ENCODE assay signal across 17 cellular contexts in the genomic region with DNA sequence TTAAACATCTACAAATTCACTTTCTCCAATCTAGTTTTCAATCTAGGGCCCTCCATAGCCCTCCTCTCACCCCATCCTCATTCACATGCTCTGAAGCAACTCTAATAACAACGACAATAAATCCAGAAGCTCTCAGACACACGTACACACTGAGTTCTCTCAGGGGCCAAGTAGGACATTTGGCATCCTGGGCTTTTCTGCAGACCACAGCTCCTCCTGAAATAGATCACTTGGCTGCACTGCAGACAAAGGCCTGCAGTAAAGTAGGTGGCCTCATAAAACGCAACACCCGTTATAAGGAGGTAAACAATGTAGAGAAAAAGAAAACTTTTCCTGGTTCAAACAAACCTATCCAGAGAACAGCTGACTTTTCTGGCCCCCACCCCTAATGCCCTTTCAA.
DNase-seq lines count a peak whose midpoint lies in the region; ATAC-seq and TF ChIP-seq lines count a peak whose summit lies in the region.
"Had no signal": no experiment of that assay in that cellular context is flagged by ENCODE, and none has a peak within 500 bp of the region (broad histone marks: within the 10 kb centered on the region; RNA-seq: fewer than 3 reads in every experiment).

No MANE protein-coding gene starts in this region.

- H3K4me3 ChIP-seq in heart right ventricle (no peak overlapping the region), mesenchymal stem cell (ENCODE audit: insufficient read depth in 1 of 2, low read depth in 1 of 2, low read length in 2 of 2) (no peak overlapping the region), psoas muscle (no peak overlapping the region)
- H3K4me3 ChIP-seq: A549, GM23338 had no signal

- no peak overlapping the region for H3K23ac ChIP-seq in mesenchymal stem cell (ENCODE audit: low read length in 2 of 2)

- no peak overlapping the region for H3K27ac Mint-ChIP-seq in activated T-helper 1 cell treated with anti-CD3 and anti-CD28 coated beads, Interleukin-12 subunit alpha, Interleukin-12 subunit beta, Interleukin-2, Interleukin-4 antibody, amounts not matched to agents 30 ng/mL and 10 ng/mL and 1 ng/mL, durations not matched to agents 14 hours and 24 hours and 36 hours
- no peak overlapping the region for H3K27ac Mint-ChIP-seq in osteocyte (ENCODE audit: unreplicated experiment)
- H3K27ac Mint-ChIP-seq: CD8-positive, alpha-beta T cell; GM23338 had no signal

- H3K36me3 Mint-ChIP-seq in activated T-helper 1 cell treated with anti-CD3 and anti-CD28 coated beads, Interleukin-12 subunit alpha, Interleukin-12 subunit beta, Interleukin-2, Interleukin-4 antibody, amounts not matched to agents 30 ng/mL and 10 ng/mL and 1 ng/mL, durations not matched to agents 14 hours and 24 hours and 36 hours (ENCODE audit: low read depth): no peaks in the 10 kb centered on the region
- H3K36me3 Mint-ChIP-seq in osteocyte (ENCODE audit: unreplicated experiment): peaks cover 11% of the 10 kb centered on the region
- H3K36me3 Mint-ChIP-seq: CD8-positive, alpha-beta T cell had no signal

- 41 to 50% methylated on average over 4 of the region's 4 CpGs for WGBS in heart right ventricle, 2 donors
- 35% methylated on average over 2 of the region's 4 CpGs for WGBS in mesenchymal stem cell
- WGBS in psoas muscle, 3 donors: 11 to 32% (median 15%) methylated on average over 4 of the region's 4 CpGs

- H2BK120ac ChIP-seq in mesenchymal stem cell (ENCODE audit: low read depth, low read length): no peak overlapping the region

- peaks cover 0 to 26% (median 10%) of the 10 kb centered on the region in 9 donors for H3K4me1 ChIP-seq in heart right ventricle
- H3K4me1 ChIP-seq in mesenchymal stem cell (ENCODE audit: control insufficient read depth, insufficient read depth, low read depth, low read length): no peaks in the 10 kb centered on the region
- peaks cover 52% of the 10 kb centered on the region for H3K4me1 ChIP-seq in psoas muscle
- H3K4me1 ChIP-seq: A549 had no signal

- H2BK15ac ChIP-seq in mesenchymal stem cell (ENCODE audit: low read depth, poor library complexity, severe bottlenecking): no peak overlapping the region

- no peaks in the 10 kb centered on the region for H3K27me3 ChIP-seq in heart right ventricle
- H3K27me3 ChIP-seq in mesenchymal stem cell (ENCODE audit: control insufficient read depth in 1 of 2, insufficient read depth in 1 of 2, low read length in 2 of 2): no peaks in the 10 kb centered on the region
- no peaks in the 10 kb centered on the region for H3K27me3 ChIP-seq in psoas muscle (ENCODE audit: insufficient read depth in 3 of 3, low read length in 2 of 3)
- H3K27me3 ChIP-seq: BE2C had no signal

- no peak overlapping the region for H2BK12ac ChIP-seq in mesenchymal stem cell (ENCODE audit: low read length in 2 of 2)

- intact Hi-C loops in heart right ventricle (cut with DNase I): no loop called here
- intact Hi-C loops in psoas muscle (cut with DNase I): no loop called here
- intact Hi-C loops in activated T-helper 1 cell treated with anti-CD3 and anti-CD28 coated beads, Interleukin-12 subunit alpha, Interleukin-12 subunit beta, Interleukin-2, Interleukin-4 antibody, amounts not matched to agents 30 ng/mL and 10 ng/mL and 1 ng/mL, durations not matched to agents 14 hours and 24 hours and 36 hours (cut with micrococcal nuclease): no loop called here

- no peak overlapping the region for H3K18ac ChIP-seq in mesenchymal stem cell (ENCODE audit: low read depth in 1 of 2, low read length in 2 of 2)

- no peak overlapping the region for H3K27ac ChIP-seq in heart right ventricle
- no peak overlapping the region for H3K27ac ChIP-seq in mesenchymal stem cell (ENCODE audit: low read length, poor library complexity, severe bottlenecking)
- no peak overlapping the region for H3K27ac ChIP-seq in psoas muscle
- H3K27ac ChIP-seq: A549, C4-2B had no signal

- H3K4me3 Mint-ChIP-seq in activated T-helper 1 cell treated with anti-CD3 and anti-CD28 coated beads, Interleukin-12 subunit alpha, Interleukin-12 subunit beta, Interleukin-2, Interleukin-4 antibody, amounts not matched to agents 30 ng/mL and 10 ng/mL and 1 ng/mL, durations not matched to agents 14 hours and 24 hours and 36 hours: no peak overlapping the region
- H3K4me3 Mint-ChIP-seq in osteocyte (ENCODE audit: unreplicated experiment): no peak overlapping the region
- H3K4me3 Mint-ChIP-seq: CD8-positive, alpha-beta T cell; GM23338 had no signal

- H2BK5ac ChIP-seq in mesenchymal stem cell (ENCODE audit: low read depth, low read length, poor library complexity, severe bottlenecking): no peak overlapping the region

- DNase-seq in amniotic epithelial cell (ENCODE audit: low read depth): peak; percentile 35
- DNase-seq in heart right ventricle: no peak
- DNase-seq in mesenchymal stem cell: peak; percentile 26
- no peak for DNase-seq in psoas muscle
- DNase-seq in activated T-helper 1 cell treated with anti-CD3 and anti-CD28 coated beads, Interleukin-12 subunit alpha, Interleukin-12 subunit beta, Interleukin-2, Interleukin-4 antibody, amounts not matched to agents 30 ng/mL and 10 ng/mL and 1 ng/mL, durations not matched to agents 14 hours and 24 hours and 36 hours (ENCODE audit: low spot score): no peak
- DNase-seq in activated CD4-positive, alpha-beta T cell treated with anti-CD3 and anti-CD28 coated beads, Interleukin-2, amount 50 U/mL, for 1 hour: no peak
- DNase-seq in osteocyte (ENCODE audit: extremely low spot score, unreplicated experiment): no peak
- DNase-seq: BE2C; CD8-positive, alpha-beta T cell; COR-L47; DMS153; DMS79 treated with DMSO at 0.1 percent for 48 hours; EL; H7 had no signal

- H3K36me3 ChIP-seq in heart right ventricle (no peaks in the 10 kb centered on the region), mesenchymal stem cell (ENCODE audit: control insufficient read depth in 1 of 2, insufficient read depth in 2 of 2, low read depth in 1 of 2, low read length in 2 of 2) (peaks cover 0 to 6% of the 10 kb centered on the region in 2 experiments), psoas muscle (ENCODE audit: insufficient read depth in 1 of 2, low read depth in 1 of 2) (peaks cover 0 to 4% of the 10 kb centered on the region in 2 donors)
- H3K36me3 ChIP-seq: BE2C had no signal

- ATAC-seq in heart right ventricle (peak in 6 of 8 donors; percentile 33 to 75 (median 64)), psoas muscle (peak; percentile 67 to 88 (median 74))
- ATAC-seq: A549; CD8-positive, alpha-beta T cell; GM23338 had no signal

- no peak overlapping the region for H2AK5ac ChIP-seq in mesenchymal stem cell (ENCODE audit: low read length, severe bottlenecking)

- no peaks in the 10 kb centered on the region for H3K4me1 Mint-ChIP-seq in activated T-helper 1 cell treated with anti-CD3 and anti-CD28 coated beads, Interleukin-12 subunit alpha, Interleukin-12 subunit beta, Interleukin-2, Interleukin-4 antibody, amounts not matched to agents 30 ng/mL and 10 ng/mL and 1 ng/mL, durations not matched to agents 14 hours and 24 hours and 36 hours (ENCODE audit: low read depth)
- peaks cover 25% of the 10 kb centered on the region for H3K4me1 Mint-ChIP-seq in osteocyte (ENCODE audit: unreplicated experiment)

- no peak overlapping the region for H3K9ac ChIP-seq in mesenchymal stem cell (ENCODE audit: low read length)

- no peaks in the 10 kb centered on the region for H3K9me3 ChIP-seq in heart right ventricle
- no peaks in the 10 kb centered on the region for H3K9me3 ChIP-seq in mesenchymal stem cell (ENCODE audit: control insufficient read depth, low read length)
- H3K9me3 ChIP-seq in psoas muscle: no peaks in the 10 kb centered on the region
- H3K9me3 ChIP-seq: A549, BE2C had no signal

- H2AFZ ChIP-seq in mesenchymal stem cell (ENCODE audit: low read depth, low read length): no peak overlapping the region
- H2AFZ ChIP-seq: GM23338 had no signal

- no peak overlapping the region for H3K4ac ChIP-seq in mesenchymal stem cell (ENCODE audit: low read depth in 1 of 2, low read length in 2 of 2)

- no peak overlapping the region for H4K91ac ChIP-seq in mesenchymal stem cell (ENCODE audit: low read length)

- no peak overlapping the region for H4K8ac ChIP-seq in mesenchymal stem cell (ENCODE audit: low read length)

- no peaks in the 10 kb centered on the region for H3K27me3 Mint-ChIP-seq in activated T-helper 1 cell treated with anti-CD3 and anti-CD28 coated beads, Interleukin-12 subunit alpha, Interleukin-12 subunit beta, Interleukin-2, Interleukin-4 antibody, amounts not matched to agents 30 ng/mL and 10 ng/mL and 1 ng/mL, durations not matched to agents 14 hours and 24 hours and 36 hours (ENCODE audit: insufficient read depth)
- no peaks in the 10 kb centered on the region for H3K27me3 Mint-ChIP-seq in osteocyte (ENCODE audit: unreplicated experiment)

- no peak overlapping the region for H3K14ac ChIP-seq in mesenchymal stem cell (ENCODE audit: low read length in 2 of 2)

- no peak for TF ChIP-seq CTCF in heart right ventricle (IDR thresholded peaks at IDR 0.05)
- no peak for TF ChIP-seq CTCF in psoas muscle (IDR thresholded peaks at IDR 0.05)
- TF ChIP-seq CTCF in osteocyte (IDR thresholded peaks at IDR 0.05): no peak

- no peaks in the 10 kb centered on the region for H3K79me1 ChIP-seq in mesenchymal stem cell (replicated peaks; ENCODE audit: low read length, poor library complexity, severe bottlenecking)

- no peaks in the 10 kb centered on the region for H3K9me3 Mint-ChIP-seq in activated T-helper 1 cell treated with anti-CD3 and anti-CD28 coated beads, Interleukin-12 subunit alpha, Interleukin-12 subunit beta, Interleukin-2, Interleukin-4 antibody, amounts not matched to agents 30 ng/mL and 10 ng/mL and 1 ng/mL, durations not matched to agents 14 hours and 24 hours and 36 hours
- no peaks in the 10 kb centered on the region for H3K9me3 Mint-ChIP-seq in osteocyte (ENCODE audit: unreplicated experiment)
- H3K9me3 Mint-ChIP-seq: CD8-positive, alpha-beta T cell; GM23338 had no signal

- no peak overlapping the region for H3K4me2 ChIP-seq in mesenchymal stem cell (ENCODE audit: low read length, poor library complexity, severe bottlenecking)
- H3K4me2 ChIP-seq: A549, GM23338 had no signal

Comparison
In these comparisons a context has a peak if more than half of its experiments do, and no peak if none do; other contexts are left out.
1. DNase-seq: peak in amniotic epithelial cell (single experiment) and mesenchymal stem cell (single experiment); none in heart right ventricle (0 of 2), psoas muscle (0 of 2), activated T-helper 1 cell treated with anti-CD3 and anti-CD28 coated beads, Interleukin-12 subunit alpha, Interleukin-12 subunit beta, Interleukin-2, Interleukin-4 antibody, amounts not matched to agents 30 ng/mL and 10 ng/mL and 1 ng/mL, durations not matched to agents 14 hours and 24 hours and 36 hours (single experiment), activated CD4-positive, alpha-beta T cell treated with anti-CD3 and anti-CD28 coated beads, Interleukin-2, amount 50 U/mL, for 1 hour (single experiment) and osteocyte (single experiment).